ENCODE assay signal across 8 cellular contexts in the genomic region with DNA sequence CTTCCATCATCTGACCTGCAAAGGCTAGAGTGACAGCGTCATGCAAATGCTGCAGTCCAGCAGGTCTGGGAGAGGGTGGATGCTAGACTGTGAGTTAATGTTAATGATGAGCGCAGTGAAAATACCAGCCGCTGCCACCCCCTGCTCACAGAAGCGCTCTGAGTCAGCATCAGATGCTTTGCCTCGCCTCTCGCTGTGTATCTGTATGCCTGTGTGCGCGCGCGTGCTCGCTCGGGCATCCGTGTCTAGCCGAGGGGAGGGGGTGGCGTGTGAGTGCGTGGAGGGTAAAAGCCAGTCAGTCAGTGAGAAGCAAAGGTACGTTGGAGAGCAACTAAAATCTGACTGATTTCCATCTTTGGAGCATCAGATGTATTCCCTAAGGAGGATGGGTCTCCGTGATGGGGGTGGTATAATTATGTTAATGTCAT.
DNase-seq lines count a peak whose midpoint lies in the region; ATAC-seq and TF ChIP-seq lines count a peak whose summit lies in the region.

No MANE protein-coding gene starts in this region.

- no peak overlapping the region for H3T11ph ChIP-seq in H9 (ENCODE audit: low read length)

- H3K36me3 ChIP-seq in neuron (ENCODE audit: insufficient read depth, low read length) (no peaks in the 10 kb centered on the region), Karpas-422 (ENCODE audit: insufficient read depth, low read length) (no peaks in the 10 kb centered on the region)

- no peak overlapping the region for H3K27ac Mint-ChIP-seq in H9

- H3K79me2 ChIP-seq in H9 (ENCODE audit: insufficient read depth, low read length) (no peaks in the 10 kb centered on the region), Karpas-422 (ENCODE audit: low read length) (no peaks in the 10 kb centered on the region)

- no peaks in the 10 kb centered on the region for H3K79me1 ChIP-seq in H9 (ENCODE audit: insufficient read depth, low read depth, low read length, poor library complexity, severe bottlenecking)

- WGBS in H9 (ENCODE audit: extremely low coverage, insufficient read length, low lambda C conversion rate): no CpG with 5 or more reads among the region's 18 CpGs

- peak; percentile 59 for DNase-seq in H9
- DNase-seq in SK-MEL-5 (ENCODE audit: low read depth, low spot score): peak; percentile 93
- peak; percentile 91 to 94 for DNase-seq in foreskin fibroblast
- DNase-seq in Karpas-422: no peak

- no peak overlapping the region for H4K91ac ChIP-seq in H9 (ENCODE audit: insufficient read length, low read depth, low read length)

- H3K4ac ChIP-seq in H9 (ENCODE audit: low read depth, low read length): no peak overlapping the region

- H3K4me1 ChIP-seq in H9 (ENCODE audit: insufficient read depth, low read length): peaks cover 7% of the 10 kb centered on the region
- H3K4me1 ChIP-seq in neuron (ENCODE audit: insufficient read depth, low read length): peaks cover 41% of the 10 kb centered on the region
- H3K4me1 ChIP-seq in Karpas-422 (ENCODE audit: low read length): no peaks in the 10 kb centered on the region

- H3K4me1 Mint-ChIP-seq in H9: 0 out of 4 replicates have a peak, but pooled peaks cover 0 to 2% of the 10 kb centered on the region in 2 experiments

- ATAC-seq in HG03025 (IDR thresholded peaks at IDR 0.05; ENCODE audit: low FRiP score, unreplicated experiment) (no peak), HG02642 (IDR thresholded peaks at IDR 0.05; ENCODE audit: poor library complexity, unreplicated experiment) (no peak), HG02588 (IDR thresholded peaks at IDR 0.05; ENCODE audit: unreplicated experiment) (no peak)

- no peak overlapping the region for H3K56ac ChIP-seq in H9 (ENCODE audit: insufficient read length, low read depth, low read length)

- H3K9ac ChIP-seq in H9 (ENCODE audit: extremely low read depth, insufficient read length, low read length) (no peak overlapping the region), Karpas-422 (ENCODE audit: low read length) (no peak overlapping the region)

- no peaks in the 10 kb centered on the region for H3K23me2 ChIP-seq in H9 (ENCODE audit: insufficient read length, low read depth, low read length, poor library complexity, severe bottlenecking)

- H2BK5ac ChIP-seq in H9 (ENCODE audit: insufficient read length, low read length): no peak overlapping the region

- no peak overlapping the region for H2AK5ac ChIP-seq in H9 (ENCODE audit: insufficient read length, low read length)

- H3K27me3 Mint-ChIP-seq in H9 (ENCODE audit: low read depth): no peaks in the 10 kb centered on the region

- H3K4me3 ChIP-seq in foreskin fibroblast (ENCODE audit: low read depth in 1 of 2, low read length in 2 of 2) (peak overlapping the region; percentile 50 to 53), neuron (ENCODE audit: low read length) (peak overlapping the region; percentile 17), Karpas-422 (ENCODE audit: low read length) (no peak overlapping the region)

- H3K4me2 ChIP-seq in H9 (ENCODE audit: insufficient read depth, insufficient read length, low read length): peak overlapping the region; percentile 56
- H3K4me2 ChIP-seq in Karpas-422 (ENCODE audit: low read depth, low read length, poor library complexity, severe bottlenecking): no peak overlapping the region

- H2BK120ac ChIP-seq in H9 (ENCODE audit: low read depth, low read length, poor library complexity, severe bottlenecking): no peak overlapping the region

- H3K9me3 ChIP-seq in H9 (ENCODE audit: control insufficient read depth, low read depth, low read length) (no peaks in the 10 kb centered on the region), neuron (ENCODE audit: low read length) (no peaks in the 10 kb centered on the region), Karpas-422 (ENCODE audit: low read length) (peaks cover 15% of the 10 kb centered on the region)

- no peak overlapping the region for H2AFZ ChIP-seq in H9 (ENCODE audit: low read length)
- H2AFZ ChIP-seq in neuron (ENCODE audit: low read depth, low read length): no peak overlapping the region
- H2AFZ ChIP-seq in Karpas-422 (ENCODE audit: low read length): no peak overlapping the region

- H3K9me2 ChIP-seq in Karpas-422 (replicated peaks; ENCODE audit: insufficient read depth, low read length): 0 out of 2 replicates have a peak, but pooled peaks cover 2% of the 10 kb centered on the region

- no peaks in the 10 kb centered on the region for H4K20me1 ChIP-seq in H9 (ENCODE audit: control insufficient read depth, insufficient read depth, insufficient read length)
- no peaks in the 10 kb centered on the region for H4K20me1 ChIP-seq in Karpas-422 (ENCODE audit: insufficient read depth, low read depth, low read length)

- no peak overlapping the region for H2BK12ac ChIP-seq in H9 (ENCODE audit: insufficient read length, low read depth, low read length)

- no peak overlapping the region for H4K5ac ChIP-seq in H9 (ENCODE audit: insufficient read length, low read depth, low read length)

- no peak overlapping the region for H2BK15ac ChIP-seq in H9 (ENCODE audit: low read depth, low read length)

- no peaks in the 10 kb centered on the region; the same call in 1 of the 2 replicates for H3K27me3 ChIP-seq in H9 (ENCODE audit: insufficient read depth, low read length)
- no peaks in the 10 kb centered on the region for H3K27me3 ChIP-seq in neuron (ENCODE audit: insufficient read depth, low read length)
- H3K27me3 ChIP-seq in Karpas-422 (ENCODE audit: low read length): no peaks in the 10 kb centered on the region

- H2BK20ac ChIP-seq in H9 (ENCODE audit: low read depth, low read length, poor library complexity, severe bottlenecking): no peak overlapping the region

- TF ChIP-seq CTCF in H9 (conservative IDR thresholded peaks at IDR 0.05): no peak
- no peak for TF ChIP-seq CTCF in foreskin fibroblast (IDR thresholded peaks at IDR 0.05; ENCODE audit: low read depth, low read length)

- H3K18ac ChIP-seq in H9 (ENCODE audit: insufficient read length, low read depth, low read length): no peak overlapping the region

- no peak overlapping the region for H3K4me3 Mint-ChIP-seq in H9

- no peak overlapping the region for H3K14ac ChIP-seq in H9 (ENCODE audit: insufficient read depth, low read length)

- no peaks in the 10 kb centered on the region for H3K9me3 Mint-ChIP-seq in H9

- H3K23ac ChIP-seq in H9 (ENCODE audit: insufficient read length, low read depth, low read length): no peak overlapping the region

- no peaks in the 10 kb centered on the region for H3K36me3 Mint-ChIP-seq in H9 (ENCODE audit: insufficient read depth in 1 of 3, low read depth in 3 of 3)

- H4K8ac ChIP-seq in H9 (replicated peaks; ENCODE audit: insufficient read length, low read depth, low read length): no peak overlapping the region

- no peak overlapping the region for H3K27ac ChIP-seq in H9 (ENCODE audit: insufficient read length, low read depth, low read length)
- H3K27ac ChIP-seq in Karpas-422 (ENCODE audit: low read length): no peak overlapping the region

- in situ Hi-C loops in SK-MEL-5 (cut with HindIII; ENCODE audit: low pct_unique_long_range_greater_than_20kb, low sequenced_read_pairs): no loop called here
